ENCODE assay signal across 1 cellular context in the genomic region with DNA sequence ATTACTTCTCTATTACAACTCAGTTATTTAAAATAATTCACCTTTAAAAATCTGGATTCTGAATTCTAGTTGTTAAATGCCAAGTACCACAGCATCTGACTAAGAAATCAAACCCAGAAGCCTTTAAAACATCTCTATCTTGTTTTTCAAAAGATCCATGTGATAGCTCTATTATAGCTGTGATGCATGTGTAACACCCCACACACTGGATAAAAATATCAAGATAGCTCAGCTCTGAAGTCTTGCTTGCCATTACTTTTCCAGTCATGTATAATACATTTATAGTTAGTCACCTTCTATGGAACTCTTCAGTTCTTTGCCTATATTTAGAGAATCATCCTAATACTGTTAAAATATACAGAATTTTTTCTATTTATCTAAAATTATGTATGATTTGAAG.
TF ChIP-seq lines count a peak whose summit lies in the region.

No MANE protein-coding gene starts in this region.

TF ChIP-seq in IMR-90, 13 proteins besides CTCF, POLR2A, EP300 and RAD21:
- TF ChIP-seq USF2 (IDR thresholded peaks at IDR 0.05; ENCODE audit: low read depth, low read length) (no peak), BHLHE40 (IDR thresholded peaks at IDR 0.05; ENCODE audit: low read depth, low read length) (no peak), CEBPB (IDR thresholded peaks at IDR 0.05; ENCODE audit: low read depth, low read length) (no peak), RCOR1 (IDR thresholded peaks at IDR 0.05; ENCODE audit: insufficient replicate concordance, low read length) (no peak), RFX5 (IDR thresholded peaks at IDR 0.05; ENCODE audit: low read depth, low read length) (no peak), SMC3 (IDR thresholded peaks at IDR 0.05; ENCODE audit: low read depth, low read length) (no peak)
TF ChIP-seq in IMR-90: peak in this region for 0.
